23 cellular contexts compared by ENCODE assay signal in genomic region chr7:102320601-102321350, GRCh38. TPM values are rescaled to one million over a fixed set of nuclear protein-coding genes. Genes with fewer than 3 reads are reported as not detected.
A peak's percentile ranks its signal among the peaks of the same experiment; 100 is the strongest.
DNase-seq lines count a peak whose midpoint lies in the region; ATAC-seq, FAIRE-seq and TF ChIP-seq lines count a peak whose summit lies in the region.
"Had no signal": no experiment of that assay in that cellular context is flagged by ENCODE, and none has a peak within 500 bp of the region (broad histone marks: within the 10 kb centered on the region; RNA-seq: fewer than 3 reads in every experiment).

No MANE protein-coding gene starts in this region.

- no peaks in the 10 kb centered on the region for H3K9me2 ChIP-seq in hepatocyte (replicated peaks; ENCODE audit: insufficient read depth)

- H2AFZ ChIP-seq in hepatocyte, result no peak overlapping the region

- H3K4me1 ChIP-seq in HUES48 (ENCODE audit: control insufficient read depth, insufficient read depth, low read length) (peaks cover 8% of the 10 kb centered on the region; the same call in 1 of the 2 replicates), hepatocyte (ENCODE audit: insufficient read depth) (no peaks in the 10 kb centered on the region), suprapubic skin (peaks cover 9% of the 10 kb centered on the region)
- H3K4me1 ChIP-seq: pancreas had no signal

- no peak for ATAC-seq in HG03039 (IDR thresholded peaks at IDR 0.05; ENCODE audit: unreplicated experiment)
- ATAC-seq: sciatic nerve had no signal

- H3K79me2 ChIP-seq in hepatocyte, result no peaks in the 10 kb centered on the region

- TF ChIP-seq CTCF in hepatocyte (IDR thresholded peaks at IDR 0.05; ENCODE audit: poor library complexity) (no peak), suprapubic skin (IDR thresholded peaks at IDR 0.05) (no peak)

- H3K27me3 ChIP-seq in HUES48 (ENCODE audit: control insufficient read depth, insufficient read depth, low read length), result no peaks in the 10 kb centered on the region
- H3K27me3 ChIP-seq in hepatocyte, result no peaks in the 10 kb centered on the region
- H3K27me3 ChIP-seq in suprapubic skin, result peaks cover 5% of the 10 kb centered on the region
- H3K27me3 ChIP-seq: pancreas had no signal

- no peak for TF ChIP-seq EP300 in suprapubic skin (IDR thresholded peaks at IDR 0.05)

- no peak overlapping the region for H3K27ac ChIP-seq in HUES48 (ENCODE audit: low read depth, low read length)
- H3K27ac ChIP-seq in hepatocyte, result no peak overlapping the region
- no peak overlapping the region for H3K27ac ChIP-seq in suprapubic skin
- H3K27ac ChIP-seq: C4-2B, pancreas, VCaP had no signal

- no peak for TF ChIP-seq POLR2A in suprapubic skin (IDR thresholded peaks at IDR 0.05)

- H3K9me3 ChIP-seq in HUES48 (ENCODE audit: control insufficient read depth, insufficient read depth, low read length) (no peaks in the 10 kb centered on the region), hepatocyte (ENCODE audit: low read depth) (no peaks in the 10 kb centered on the region), suprapubic skin (no peaks in the 10 kb centered on the region)
- H3K9me3 ChIP-seq: heart left ventricle, pancreas, stomach had no signal

- no peak overlapping the region for H3K9ac ChIP-seq in HUES48 (ENCODE audit: low read depth, low read length)

- peak overlapping the region; percentile 25; the same call in 1 of the 2 replicates for H3K4me3 ChIP-seq in HUES48 (ENCODE audit: low read depth, low read length)
- H3K4me3 ChIP-seq in hepatocyte, result no peak overlapping the region
- peak overlapping the region; percentile 19 for H3K4me3 ChIP-seq in suprapubic skin
- H3K4me3 ChIP-seq: pancreas had no signal

- DNase-seq in activated CD8-positive, alpha-beta memory T cell treated with anti-CD3 and anti-CD28 coated beads, Interleukin-2, amount 50 U/mL, for 48 hours, result peak; percentile 12
- DNase-seq in activated CD8-positive, alpha-beta memory T cell treated with anti-CD3 and anti-CD28 coated beads for 24 hours, result no peak
- no peak for DNase-seq in hepatocyte (ENCODE audit: low spot score)
- DNase-seq in suprapubic skin (ENCODE audit: low spot score in 2 of 2), result peak in 1 of 2 donors; percentile 38
- no peak for DNase-seq in stimulated activated CD8-positive, alpha-beta memory T cell treated with anti-CD3 and anti-CD28 coated beads, Interleukin-4, amount 100 ng/mL, for 48 hours
- no peak for DNase-seq in RCC 7860 (ENCODE audit: low spot score)
- DNase-seq: NCI-H1105, NCI-H2081 treated with DMSO at 0.1 percent for 48 hours, NCI-H510A, stomach had no signal

- H3K4me2 ChIP-seq in hepatocyte, result peak overlapping the region; percentile 62

- no peaks in the 10 kb centered on the region for H4K20me1 ChIP-seq in hepatocyte (ENCODE audit: insufficient read depth, poor library complexity, severe bottlenecking)

- no peak for FAIRE-seq in RCC 7860 (lab: Jason Lieb, UNC)
- FAIRE-seq: endometrium, pancreas had no signal

- H3K36me3 ChIP-seq in HUES48 (ENCODE audit: control insufficient read depth, insufficient read depth, low read length), result 0 out of 2 replicates have a peak, but pooled peaks cover 5% of the 10 kb centered on the region
- no peaks in the 10 kb centered on the region for H3K36me3 ChIP-seq in hepatocyte (replicated peaks; ENCODE audit: insufficient read depth, low read depth)
- H3K36me3 ChIP-seq in suprapubic skin, result peaks cover 2% of the 10 kb centered on the region
- H3K36me3 ChIP-seq: pancreas had no signal

- 90% methylated on average over 26 of the region's 37 CpGs for WGBS in hepatocyte (ENCODE audit: low lambda C conversion rate, missing lambda C conversion rate)
- WGBS in suprapubic skin, result 68% methylated on average over 30 of the region's 37 CpGs

RNA-seq across cellular contexts. Expression of gene SH2B2, which starts 34.1 kb away (rescaled TPM):
- total RNA-seq in hepatocyte, result 3.2 and 3.8 TPM in 2 replicates
- 6.7 and 7.1 TPM in 2 replicates for polyA plus RNA-seq in hepatocyte
- total RNA-seq in suprapubic skin, result 1 to 10 TPM; 5.1 to 6.5 (median 5.6) TPM

RNA-seq across cellular contexts. Expression of gene SPDYE6, which starts 35.5 kb away (rescaled TPM):
- total RNA-seq in hepatocyte (not detected in 2 replicates), suprapubic skin (not detected)
- polyA plus RNA-seq in hepatocyte, result 0.68 and 1.0 TPM in 2 replicates
- total RNA-seq: A172; activated CD8-positive, alpha-beta T cell treated with anti-CD3 and anti-CD28 coated beads for 36 hours; activated T-cell treated with anti-CD3 and anti-CD28 coated beads, Interleukin-2, amount 50 U/mL, for 72 hours; heart left ventricle; lung microvascular endothelial cell; pancreas; sciatic nerve; stomach; ureter had no signal
- polyA plus RNA-seq: pancreas, stomach had no signal
